ENCODE assay signal across 8 cellular contexts in the genomic region with DNA sequence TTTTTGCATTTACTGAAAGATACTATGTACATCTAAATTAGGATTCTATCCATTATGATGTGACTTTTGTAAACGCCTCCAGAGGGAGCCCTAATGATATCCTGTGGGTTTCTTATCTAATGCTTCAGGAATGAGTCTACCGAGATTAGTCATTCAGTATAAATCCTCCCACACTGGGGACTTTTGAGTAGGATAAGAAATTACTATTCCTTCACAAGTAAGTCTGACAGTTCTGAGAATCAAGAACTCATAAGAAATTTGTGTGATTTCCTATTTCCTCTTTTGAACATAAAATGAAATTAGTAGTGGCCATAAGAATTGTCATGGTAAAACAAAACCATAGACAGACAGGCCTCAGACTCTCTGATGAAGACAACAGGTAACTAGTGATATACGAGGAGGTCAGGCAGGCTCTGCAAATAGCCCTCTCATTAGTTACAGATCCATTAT. TPM values are rescaled to one million over a fixed set of nuclear protein-coding genes. Genes with fewer than 3 reads are reported as not detected.
DNase-seq lines count a peak whose midpoint lies in the region; ATAC-seq and TF ChIP-seq lines count a peak whose summit lies in the region.

No MANE protein-coding gene starts in this region.

- DNase-seq in MV-4-11 (lab: John Stamatoyannopoulos, UW): peak; percentile 48
- peak; percentile 16 to 64 for DNase-seq in T47D (ENCODE audit: low read depth in 1 of 2, low spot score in 1 of 2)
- DNase-seq in GM19240 (ENCODE audit: insufficient read length, low spot score): no peak
- DNase-seq in NCI-H524 (lab: John Stamatoyannopoulos, UW): no peak

- TF ChIP-seq CTCF in C4-2B (conservative IDR thresholded peaks at IDR 0.05): peak; percentile 86

- no peak overlapping the region for H3K27ac ChIP-seq in C4-2B
- peak overlapping the region; percentile 33 for H3K27ac ChIP-seq in mesodermal cell (ENCODE audit: low read depth, low read length, severe bottlenecking)

- ATAC-seq in GM19468 (IDR thresholded peaks at IDR 0.05; ENCODE audit: extremely low read depth, unreplicated experiment): peak; percentile 35
- no peak for ATAC-seq in HG02798 (IDR thresholded peaks at IDR 0.05; ENCODE audit: poor library complexity, unreplicated experiment)

- H3K4me1 ChIP-seq in mesodermal cell (ENCODE audit: control insufficient read depth, insufficient read depth, low read length, poor library complexity, severe bottlenecking): peaks cover 3% of the 10 kb centered on the region

- in situ Hi-C loops in T47D (cut with HindIII; ENCODE audit: low pct_unique_long_range_greater_than_20kb, low sequenced_read_pairs): no loop called here

- 17% methylated on average over 1 of the region's 3 CpGs; no CpG with 5 or more reads in 1 of the 2 experiments for WGBS in mesodermal cell (ENCODE audit: insufficient coverage in 2 of 2), 2 experiments

- no peaks in the 10 kb centered on the region for H3K36me3 ChIP-seq in mesodermal cell (ENCODE audit: control insufficient read depth, insufficient read depth, low read length)

- H3K4me3 ChIP-seq in mesodermal cell (ENCODE audit: extremely low read depth, insufficient read depth, low read length, poor library complexity, severe bottlenecking): no peak overlapping the region

- H3K9me3 ChIP-seq in mesodermal cell (ENCODE audit: control insufficient read depth, low read length): no peaks in the 10 kb centered on the region

RNA-seq across cellular contexts. Expression of a gene that starts 10.0 kb away (rescaled TPM):
- not detected for polyA plus RNA-seq in mesodermal cell (2013, experiment 1 of 2)
- not detected for polyA plus RNA-seq in mesodermal cell (2013, experiment 2 of 2)

RNA-seq across cellular contexts. Expression of a gene that starts 17.6 kb away (rescaled TPM):
- polyA plus RNA-seq in mesodermal cell (2013, experiment 1 of 2): not detected
- not detected for polyA plus RNA-seq in mesodermal cell (2013, experiment 2 of 2)

RNA-seq across cellular contexts. Expression of a gene that starts 38.8 kb away (rescaled TPM):
- not detected for polyA plus RNA-seq in mesodermal cell (2013, experiment 1 of 2)
- not detected for polyA plus RNA-seq in mesodermal cell (2013, experiment 2 of 2)

RNA-seq across cellular contexts. Expression of a gene that starts 47.2 kb away (rescaled TPM):
- not detected for polyA plus RNA-seq in mesodermal cell (2013, experiment 1 of 2)
- not detected for polyA plus RNA-seq in mesodermal cell (2013, experiment 2 of 2)

Comparison
In these comparisons a context has a peak if more than half of its experiments do, and no peak if none do; other contexts are left out.
1. DNase-seq: peak in MV-4-11 (single experiment) and T47D (2 of 2); none in GM19240 (single experiment) and NCI-H524 (0 of 2).